Comparison of ENCODE assay signal across 8 cellular contexts in genomic region chr19:24033308-24033961, GRCh38. TPM values are rescaled to one million over a fixed set of nuclear protein-coding genes. Genes with fewer than 3 reads are reported as not detected.
DNase-seq lines count a peak whose midpoint lies in the region; ATAC-seq lines count a peak whose summit lies in the region.

No MANE protein-coding gene starts in this region.

- peak; percentile 88 for ATAC-seq in GM21367 (IDR thresholded peaks at IDR 0.05; ENCODE audit: unreplicated experiment)
- peak; percentile 97 for ATAC-seq in esophagus mucosa

- H3K9ac ChIP-seq in muscle layer of colon (ENCODE audit: low read length) = peak overlapping the region; percentile 96

- H3K27ac Mint-ChIP-seq in activated T-cell treated with anti-CD3 and anti-CD28 coated beads, Interleukin-2, amount 50 U/mL, for 24 hours = peak overlapping the region; percentile 98

- H3K27me3 ChIP-seq in muscle layer of colon (ENCODE audit: control insufficient read depth in 1 of 2, insufficient read depth in 2 of 2, low read length in 2 of 2) = no peaks in the 10 kb centered on the region

- H3K9me3 ChIP-seq in muscle layer of colon (ENCODE audit: low read length) = no peaks in the 10 kb centered on the region

- peak overlapping the region; percentile 90 for H3K27ac ChIP-seq in muscle layer of colon (ENCODE audit: low read depth, low read length)

- H3K4me1 Mint-ChIP-seq in activated T-cell treated with anti-CD3 and anti-CD28 coated beads, Interleukin-2, amount 50 U/mL, for 24 hours (ENCODE audit: low read depth) = peaks cover 50% of the 10 kb centered on the region

- DNase-seq in Caki2 (ENCODE audit: low read depth) = peak; percentile 92
- peak; percentile 86 for DNase-seq in HT1080 (ENCODE audit: low read depth)
- DNase-seq in OCI-M1 (lab: John Stamatoyannopoulos, UW) = peak; percentile 96
- DNase-seq in activated T-cell treated with anti-CD3 and anti-CD28 coated beads, Interleukin-2, amount 50 U/mL, for 24 hours = peak; percentile 81
- DNase-seq in stimulated activated CD8-positive, alpha-beta memory T cell treated with anti-CD3 and anti-CD28 coated beads, Interleukin-7, amount 100 ng/mL, for 1 hour (ENCODE audit: low read depth in 2 of 2) = peak; percentile 40 to 58

- peaks cover 37% of the 10 kb centered on the region for H3K36me3 Mint-ChIP-seq in activated T-cell treated with anti-CD3 and anti-CD28 coated beads, Interleukin-2, amount 50 U/mL, for 24 hours (ENCODE audit: low read depth)

- no peaks in the 10 kb centered on the region for H3K9me3 Mint-ChIP-seq in activated T-cell treated with anti-CD3 and anti-CD28 coated beads, Interleukin-2, amount 50 U/mL, for 24 hours

- peaks cover 17% of the 10 kb centered on the region for H3K4me1 ChIP-seq in muscle layer of colon (ENCODE audit: insufficient read depth, low read length)

- in situ Hi-C loops in Caki2 (cut with HindIII; ENCODE audit: low pct_unique_long_range_greater_than_20kb, low sequenced_read_pairs) = no loop called here

- H3K27me3 Mint-ChIP-seq in activated T-cell treated with anti-CD3 and anti-CD28 coated beads, Interleukin-2, amount 50 U/mL, for 24 hours = no peaks in the 10 kb centered on the region

- H3K4me3 Mint-ChIP-seq in activated T-cell treated with anti-CD3 and anti-CD28 coated beads, Interleukin-2, amount 50 U/mL, for 24 hours = peak overlapping the region; percentile 99

- peak overlapping the region; percentile 94 to 97 for H3K4me3 ChIP-seq in muscle layer of colon (ENCODE audit: low read depth in 1 of 2, low read length in 2 of 2)

- H3K36me3 ChIP-seq in muscle layer of colon (ENCODE audit: insufficient read depth, low read length) = no peaks in the 10 kb centered on the region

RNA-seq across cellular contexts. Expression of gene ZNF254, which starts 53.6 kb away (rescaled TPM):
- total RNA-seq in Caki2 (2014; rRNA removed; shearing (Covaris generic); ENCODE audit: low replicate concordance) = 3.2 and 5.9 TPM in 2 replicates
- 0.23 and 0.37 TPM in 2 replicates for total RNA-seq in HT1080 (2014; rRNA removed; shearing (Covaris generic))
- polyA plus RNA-seq in HT1080 (2015; cell fraction: cytosol; rRNA removed) = 0.28 and 0.85 TPM in 2 replicates
- 1.0 and 1.1 TPM in 2 replicates for polyA plus RNA-seq in HT1080 (2015; cell fraction: nucleus; rRNA removed)
- total RNA-seq in esophagus mucosa = 5.9 TPM

Comparison
In these comparisons a context has a peak if more than half of its experiments do, and no peak if none do; other contexts are left out.
1. Peak in every context shown above with its lines: DNase-seq, ATAC-seq, H3K4me3 ChIP-seq and H3K27ac ChIP-seq.